Comparison of ENCODE assay signal across 9 cellular contexts in the genomic region with DNA sequence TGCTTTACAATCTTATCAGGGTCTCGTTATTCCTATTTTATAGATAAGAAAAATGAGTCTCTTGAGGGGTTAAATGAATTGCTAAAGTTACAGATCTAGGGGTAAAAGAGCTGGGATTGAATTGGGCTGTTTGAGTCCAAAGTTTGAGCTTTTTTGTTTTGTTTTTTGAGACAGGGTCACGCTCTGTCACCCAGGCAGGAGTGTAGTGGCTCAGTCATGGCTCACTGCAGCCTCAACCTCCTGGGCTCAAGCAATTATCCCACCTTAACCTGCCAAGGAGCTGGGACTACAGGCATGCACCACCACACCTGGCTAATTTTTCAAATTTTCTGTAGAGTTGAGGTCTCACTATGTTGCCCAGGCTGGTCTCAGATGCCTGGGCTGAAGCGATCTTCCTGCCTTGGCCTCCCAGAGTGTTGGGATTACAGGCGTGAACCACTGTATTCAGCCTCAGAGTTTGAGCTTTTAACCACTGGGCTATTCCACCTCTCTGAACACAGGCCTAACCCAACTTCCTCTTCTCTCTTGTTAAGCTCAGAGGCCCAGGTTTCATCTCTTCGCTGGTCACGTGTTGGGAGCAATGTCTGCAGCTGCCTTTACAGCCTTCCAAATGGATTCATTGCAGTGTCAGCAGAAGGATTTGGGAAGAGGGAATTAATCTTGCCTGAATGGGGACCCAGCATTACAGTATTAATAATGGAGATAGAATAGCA. TPM values are rescaled to one million over a fixed set of nuclear protein-coding genes. Genes with fewer than 3 reads are reported as not detected.
DNase-seq lines count a peak whose midpoint lies in the region; ATAC-seq, FAIRE-seq and TF ChIP-seq lines count a peak whose summit lies in the region.
"Had no signal": no experiment of that assay in that cellular context is flagged by ENCODE, and none has a peak within 500 bp of the region (broad histone marks: within the 10 kb centered on the region; RNA-seq: fewer than 3 reads in every experiment).

No MANE protein-coding gene starts in this region.

- TF ChIP-seq CTCF in GM12865 (IDR thresholded peaks at IDR 0.05; ENCODE audit: insufficient read depth, low read depth, low read length, missing control alignments) (no peak), HL-60 (IDR thresholded peaks at IDR 0.05; ENCODE audit: insufficient read depth, low read length) (no peak), endothelial cell (IDR thresholded peaks at IDR 0.05; ENCODE audit: unreplicated experiment) (no peak), osteocyte (IDR thresholded peaks at IDR 0.05) (no peak)

- no peaks in the 10 kb centered on the region for H3K9me3 Mint-ChIP-seq in endothelial cell (ENCODE audit: unreplicated experiment)
- H3K9me3 Mint-ChIP-seq in osteocyte (ENCODE audit: unreplicated experiment): no peaks in the 10 kb centered on the region

- DNase-seq in GM12865 (ENCODE audit: low read depth) (peak; percentile 59), HL-60 (ENCODE audit: low read depth in 1 of 2, low spot score in 1 of 2) (peak; percentile 45 to 82), endothelial cell (ENCODE audit: low spot score) (no peak), urothelium cell line (ENCODE audit: low spot score) (no peak), D341Med (ENCODE audit: low spot score) (no peak), NCI-H1694 treated with DMSO at 0.1 percent for 48 hours (lab: John Stamatoyannopoulos, UW) (no peak), osteocyte (ENCODE audit: extremely low spot score, unreplicated experiment) (no peak)

- H3K4me3 ChIP-seq in GM12865 (ENCODE audit: low read depth, low read length) (no peak overlapping the region), HL-60 (replicated peaks; ENCODE audit: insufficient read depth, low read length) (no peak overlapping the region)

- H3K27me3 Mint-ChIP-seq in endothelial cell (ENCODE audit: unreplicated experiment) (peaks cover 5% of the 10 kb centered on the region), osteocyte (ENCODE audit: unreplicated experiment) (no peaks in the 10 kb centered on the region)

- no peaks in the 10 kb centered on the region for H3K27me3 ChIP-seq in HL-60 (ENCODE audit: insufficient read depth, poor library complexity, severe bottlenecking)

- H3K27ac Mint-ChIP-seq in endothelial cell (ENCODE audit: unreplicated experiment): no peak overlapping the region
- H3K27ac Mint-ChIP-seq in osteocyte (ENCODE audit: unreplicated experiment): no peak overlapping the region

- H3K36me3 Mint-ChIP-seq in endothelial cell (ENCODE audit: low read depth, unreplicated experiment): peaks cover 22% of the 10 kb centered on the region
- H3K36me3 Mint-ChIP-seq in osteocyte (ENCODE audit: unreplicated experiment): peaks cover 21% of the 10 kb centered on the region

- H3K4me3 Mint-ChIP-seq in endothelial cell (ENCODE audit: unreplicated experiment) (peak overlapping the region; percentile 40), osteocyte (ENCODE audit: unreplicated experiment) (no peak overlapping the region)

- H3K27ac ChIP-seq in HL-60 (replicated peaks): peak overlapping the region; percentile 59
- H3K27ac ChIP-seq: KMS-11 had no signal

- ATAC-seq in GM21360 (IDR thresholded peaks at IDR 0.05; ENCODE audit: unreplicated experiment): peak; percentile 71

- H3K4me1 Mint-ChIP-seq in endothelial cell (ENCODE audit: unreplicated experiment) (no peaks in the 10 kb centered on the region), osteocyte (ENCODE audit: unreplicated experiment) (peaks cover 3% of the 10 kb centered on the region)

- FAIRE-seq in urothelium cell line (lab: Jason Lieb, UNC): no peak

RNA-seq across cellular contexts. Expression of gene SUFU, which starts 7.9 kb away (rescaled TPM):
- 44.4 TPM for total RNA-seq in endothelial cell (ENCODE audit: unreplicated experiment)
- total RNA-seq in osteocyte: 16.4 and 16.9 TPM in 2 replicates

RNA-seq across cellular contexts. Expression of gene ACTR1A, which starts 9.2 kb away (rescaled TPM):
- 147 TPM for total RNA-seq in endothelial cell (ENCODE audit: unreplicated experiment)
- total RNA-seq in osteocyte: 120 and 123 TPM in 2 replicates

Comparison
In these comparisons a context has a peak if more than half of its experiments do, and no peak if none do; other contexts are left out.
1. DNase-seq: peak in GM12865 (single experiment) and HL-60 (2 of 2); none in endothelial cell (single experiment), urothelium cell line (single experiment), D341Med (single experiment), NCI-H1694 treated with DMSO at 0.1 percent for 48 hours (single experiment) and osteocyte (single experiment).